In genomic region chr11:1640076-1640946, GRCh38 we compare ENCODE assay signal across 1 cellular context.
TF ChIP-seq lines count a peak whose summit lies in the region.

No MANE protein-coding gene starts in this region.

TF ChIP-seq in HEK293, 187 proteins besides CTCF, POLR2A, EP300 and RAD21 (continued from another document):
- no peak for TF ChIP-seq TSHZ1 (tag by site-specific recombination; IDR thresholded peaks at IDR 0.05; ENCODE audit: borderline replicate concordance)
- TF ChIP-seq TRIM28 (IDR thresholded peaks at IDR 0.05; ENCODE audit: borderline replicate concordance, low read length), result no peak
- peak; percentile 51; the same call in 1 of the 2 replicates for TF ChIP-seq ZBTB17 (tag by site-specific recombination; IDR thresholded peaks at IDR 0.05)
- no peak for TF ChIP-seq ZNF488 (tag by site-specific recombination; IDR thresholded peaks at IDR 0.05)
- TF ChIP-seq RBAK (tag by site-specific recombination; IDR thresholded peaks at IDR 0.05), result no peak
- peak; percentile 86 for TF ChIP-seq ZNF600 (tag by site-specific recombination; IDR thresholded peaks at IDR 0.05)
- no peak for TF ChIP-seq ZXDB (tag by site-specific recombination; IDR thresholded peaks at IDR 0.05)
- TF ChIP-seq INSM2 (tag by site-specific recombination; IDR thresholded peaks at IDR 0.05), result no peak
- TF ChIP-seq PBX3 (CRISPR knock-in tag; IDR thresholded peaks at IDR 0.05), result no peak
- TF ChIP-seq ZNF549 (tag by site-specific recombination; IDR thresholded peaks at IDR 0.05), result no peak
- peak; percentile 27; the same call in 1 of the 2 replicates for TF ChIP-seq ZNF341 (tag by site-specific recombination; IDR thresholded peaks at IDR 0.05; ENCODE audit: low read depth)
- TF ChIP-seq ZNF544 (tag by site-specific recombination; IDR thresholded peaks at IDR 0.05), result no peak
- no peak for TF ChIP-seq ZNF837 (tag by site-specific recombination; IDR thresholded peaks at IDR 0.05)
- TF ChIP-seq YY1 (tag by site-specific recombination; IDR thresholded peaks at IDR 0.05), result no peak
